Comparison of ENCODE assay signal across 6 cellular contexts in genomic region chr7:36532981-36533499, GRCh38.
"Had no signal": no experiment of that assay in that cellular context is flagged by ENCODE, and none has a peak within 500 bp of the region (broad histone marks: within the 10 kb centered on the region; RNA-seq: fewer than 3 reads in every experiment).

No MANE protein-coding gene starts in this region.

- ATAC-seq: HCT116 had no signal

- H3K9ac ChIP-seq: GM23248 had no signal

- H3K9me3 ChIP-seq: HAP-1 had no signal

- H3K36me3 ChIP-seq: HAP-1 had no signal

- H2AFZ ChIP-seq: GM23248 had no signal

- DNase-seq: GM23248, GOT3, H7, HFFc6 had no signal

- H3K4me3 ChIP-seq: GM23248, HAP-1 had no signal

- H3K27ac ChIP-seq: GM23248 had no signal
